6 cellular contexts compared by ENCODE assay signal in the genomic region with DNA sequence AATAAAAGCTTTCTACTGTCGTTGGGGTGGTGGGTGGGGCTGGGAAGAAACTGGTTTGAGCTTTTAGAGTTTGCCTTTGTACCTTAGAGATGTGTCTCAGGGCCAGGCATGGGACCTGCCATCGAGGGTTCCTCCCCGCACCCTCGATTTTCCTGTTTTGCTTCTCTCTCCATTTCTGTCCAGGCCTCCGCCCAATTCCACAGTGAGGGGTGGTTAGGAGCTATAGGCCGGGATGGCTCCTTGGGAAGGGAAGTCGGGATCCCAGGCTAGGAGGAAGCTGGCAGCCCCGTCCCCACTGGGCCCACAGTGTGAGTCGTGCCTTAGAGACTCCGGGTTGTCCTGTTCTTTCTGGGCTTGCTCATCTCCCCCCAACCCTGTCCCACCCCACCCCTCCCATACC. TPM values are rescaled to one million over a fixed set of nuclear protein-coding genes. Genes with fewer than 3 reads are reported as not detected.
DNase-seq lines count a peak whose midpoint lies in the region; ATAC-seq and TF ChIP-seq lines count a peak whose summit lies in the region.
"Not testable (repeated sequence)": the region's sequence is repeated elsewhere in the genome, so short reads cannot be mapped to it uniquely, and the experiment has no call there.

No MANE protein-coding gene starts in this region.

- not testable (repeated sequence) for TF ChIP-seq EP300 in sigmoid colon (IDR thresholded peaks at IDR 0.05)

- H3K4me1 ChIP-seq in sigmoid colon, result not testable (repeated sequence)

- H3K36me3 Mint-ChIP-seq in CD4-positive, alpha-beta T cell (ENCODE audit: low read depth); natural killer cell treated with Interleukin-12 subunit alpha and Interleukin-12 subunit beta and Interleukin-15 and Interleukin-18, amount 100 ng/mL, for 72 hours: not testable (repeated sequence)

- TF ChIP-seq POLR2A in sigmoid colon (IDR thresholded peaks at IDR 0.05), result not testable (repeated sequence)

- CTCF ChIA-PET in CD4-positive, alpha-beta T cell (lab: Charles Lee), result not testable (repeated sequence)

- peaks cover 21% of the 10 kb centered on the region for H3K4me1 Mint-ChIP-seq in CD4-positive, alpha-beta T cell (ENCODE audit: low read depth)
- not testable (repeated sequence) for H3K4me1 Mint-ChIP-seq in natural killer cell treated with Interleukin-12 subunit alpha and Interleukin-12 subunit beta and Interleukin-15 and Interleukin-18, amount 100 ng/mL, for 72 hours (ENCODE audit: low read depth in 2 of 2)

- H3K9me3 Mint-ChIP-seq in CD4-positive, alpha-beta T cell; natural killer cell treated with Interleukin-12 subunit alpha and Interleukin-12 subunit beta and Interleukin-15 and Interleukin-18, amount 100 ng/mL, for 72 hours: not testable (repeated sequence)

- not testable (repeated sequence) for H3K27ac ChIP-seq in CD4-positive, alpha-beta T cell (ENCODE audit: low read depth, low read length); sigmoid colon

- intact Hi-C loops in CD4-positive, alpha-beta T cell (cut with DNase I, micrococcal nuclease); left cardiac atrium (cut with DNase I); left colon (cut with DNase I, micrococcal nuclease); sigmoid colon (cut with DNase I): not testable (repeated sequence)

- DNase-seq in CD4-positive, alpha-beta T cell, result not testable (repeated sequence)
- peak; percentile 4 for DNase-seq in activated naive CD4-positive, alpha-beta T cell treated with anti-CD3 and anti-CD28 coated beads, Interleukin-2, amount 50 U/mL, for 16 hours
- peak; percentile 10 for DNase-seq in left cardiac atrium
- peak; percentile 53 to 65 for DNase-seq in left colon
- peak; percentile 18 for DNase-seq in natural killer cell treated with Interleukin-12 subunit alpha and Interleukin-12 subunit beta and Interleukin-15 and Interleukin-18, amount 100 ng/mL, for 72 hours (ENCODE audit: low spot score)
- peak; percentile 62 for DNase-seq in sigmoid colon

- H3K36me3 ChIP-seq in sigmoid colon, result not testable (repeated sequence)

- not testable (repeated sequence) for H3K27me3 Mint-ChIP-seq in CD4-positive, alpha-beta T cell; natural killer cell treated with Interleukin-12 subunit alpha and Interleukin-12 subunit beta and Interleukin-15 and Interleukin-18, amount 100 ng/mL, for 72 hours

- peak overlapping the region; percentile 95 for H3K27ac Mint-ChIP-seq in CD4-positive, alpha-beta T cell
- not testable (repeated sequence) for H3K27ac Mint-ChIP-seq in natural killer cell treated with Interleukin-12 subunit alpha and Interleukin-12 subunit beta and Interleukin-15 and Interleukin-18, amount 100 ng/mL, for 72 hours

- H3K4me3 Mint-ChIP-seq in CD4-positive, alpha-beta T cell; natural killer cell treated with Interleukin-12 subunit alpha and Interleukin-12 subunit beta and Interleukin-15 and Interleukin-18, amount 100 ng/mL, for 72 hours: not testable (repeated sequence)

- not testable (repeated sequence) for H3K4me3 ChIP-seq in sigmoid colon

- ATAC-seq in CD4-positive, alpha-beta T cell (ENCODE audit: poor library complexity); left cardiac atrium; natural killer cell treated with Interleukin-12 subunit alpha and Interleukin-12 subunit beta and Interleukin-15 and Interleukin-18, amount 100 ng/mL, for 72 hours: not testable (repeated sequence)
- ATAC-seq in left colon, result peak; percentile 73

- not testable (repeated sequence) for H3K27me3 ChIP-seq in CD4-positive, alpha-beta T cell (ENCODE audit: control insufficient read depth, insufficient read depth, low read length); sigmoid colon

- H3K9me3 ChIP-seq in CD4-positive, alpha-beta T cell (ENCODE audit: control insufficient read depth, low read length); sigmoid colon: not testable (repeated sequence)

- POLR2A ChIA-PET in CD4-positive, alpha-beta T cell (lab: Charles Lee), result not testable (repeated sequence)

- not testable (repeated sequence) for TF ChIP-seq CTCF in CD4-positive, alpha-beta T cell (IDR thresholded peaks at IDR 0.05); sigmoid colon (IDR thresholded peaks at IDR 0.05)

- WGBS in sigmoid colon, 2 donors, result 23 to 72% methylated on average over 10 of the region's 10 CpGs

RNA-seq across cellular contexts. Expression of a gene that starts 41.2 kb away (rescaled TPM):
- under 1 TPM in 1 of 2 experiments, not detected in 1; 0.11 TPM for total RNA-seq in CD4-positive, alpha-beta T cell
- total RNA-seq in left cardiac atrium (10 to 100 TPM; 12.0 to 16.5 TPM), left colon (1 to 10 TPM in 1 of 2 donors, under 1 TPM in 1; 0.84 to 2.5 TPM), sigmoid colon (1 to 10 TPM in 3 of 4 donors, under 1 TPM in 1; 0.54 to 2.2 (median 1.4) TPM)
- total RNA-seq in natural killer cell treated with Interleukin-12 subunit alpha and Interleukin-12 subunit beta and Interleukin-15 and Interleukin-18, amount 100 ng/mL, for 72 hours, result not detected
- polyA plus RNA-seq in sigmoid colon, result under 1 TPM; 0.23 to 0.60 (median 0.60) TPM
